In genomic region chr5:9329125-9329524, GRCh38 we compare ENCODE assay signal across 22 cellular contexts.
"Had no signal": no experiment of that assay in that cellular context is flagged by ENCODE, and none has a peak within 500 bp of the region (broad histone marks: within the 10 kb centered on the region; RNA-seq: fewer than 3 reads in every experiment).

No MANE protein-coding gene starts in this region.

- H3K27ac Mint-ChIP-seq: T-helper 17 cell had no signal

- H3K36me3 ChIP-seq: SJCRH30 had no signal

- FAIRE-seq: HepG2 had no signal

- H3K4me1 ChIP-seq: SJCRH30 had no signal

- H3K4me3 Mint-ChIP-seq: T-helper 17 cell had no signal

- H3K27ac ChIP-seq: SJCRH30 had no signal

- H3K27me3 ChIP-seq: SJCRH30 had no signal

- H3K27me3 Mint-ChIP-seq: T-helper 17 cell had no signal

- H3K4me3 ChIP-seq: SJCRH30 had no signal

- H3K9me3 ChIP-seq: SJCRH30 had no signal

- H3K4me1 Mint-ChIP-seq: T-helper 17 cell had no signal

- DNase-seq: IMR-90; Karpas-422; KG1; MV-4-11; NCI-H1048; NCI-H1105; NCI-H1417; NCI-H1436 treated with DMSO at 0.1 percent for 48 hours; NCI-H1694; NCI-H187 treated with DMSO at 0.1 percent for 48 hours; NCI-H2081 treated with DMSO at 0.1 percent for 48 hours; NCI-H2227 treated with DMSO at 0.1 percent for 48 hours; NCI-H524; NCI-H526 treated with DMSO at 0.1 percent for 48 hours; NCI-H82; NK-92 treated with Interleukin-12 subunit alpha and Interleukin-12 subunit beta, amount 100 ng/mL, for 24 hours; PC-3; SHP77 treated with DMSO at 0.1 percent for 48 hours; SJCRH30; T-helper 1 cell; T-helper 17 cell had no signal
